In genomic region chrX:97380200-97380599, GRCh38 we compare ENCODE assay signal across 17 cellular contexts.
A peak's percentile ranks its signal among the peaks of the same experiment; 100 is the strongest.
DNase-seq lines count a peak whose midpoint lies in the region; ATAC-seq, FAIRE-seq and TF ChIP-seq lines count a peak whose summit lies in the region.
"Had no signal": no experiment of that assay in that cellular context is flagged by ENCODE, and none has a peak within 500 bp of the region (broad histone marks: within the 10 kb centered on the region; RNA-seq: fewer than 3 reads in every experiment).

No MANE protein-coding gene starts in this region.

- no peak overlapping the region for H2BK120ac ChIP-seq in H1 (replicated peaks; ENCODE audit: low read depth, low read length)

- H4K91ac ChIP-seq in H1 (replicated peaks; ENCODE audit: insufficient read length, low read length): no peak overlapping the region

- H3K4me2 ChIP-seq in H1 (ENCODE audit: insufficient read depth in 1 of 2, low read depth in 2 of 2, low read length in 2 of 2): no peak overlapping the region
- H3K4me2 ChIP-seq: BLaER1 had no signal

- no peaks in the 10 kb centered on the region for H3K27me3 Mint-ChIP-seq in nephron (ENCODE audit: low read depth)
- no peaks in the 10 kb centered on the region for H3K27me3 Mint-ChIP-seq in activated CD8-positive, alpha-beta memory T cell treated with anti-CD3 and anti-CD28 coated beads, Interleukin-2, amount 10 ng/mL, durations not matched to agents 7 days and 5 days
- H3K27me3 Mint-ChIP-seq: CD8-positive, alpha-beta memory T cell had no signal

- no peaks in the 10 kb centered on the region for H3K23me2 ChIP-seq in H1 (ENCODE audit: low read depth, low read length)

- FAIRE-seq in G401.6 (lab: Jason Lieb, UNC) (peak; percentile 19), H1 (lab: Jason Lieb, UNC) (peak; percentile 60)
- FAIRE-seq: GM18507 had no signal

- peaks cover 0 to 18% (median 6%) of the 10 kb centered on the region in 4 experiments; a peak in 4 of 8 replicates for H3K36me3 ChIP-seq in H1 (ENCODE audit: control insufficient read depth in 2 of 4, insufficient read depth in 4 of 4, low read length in 3 of 4)
- H3K36me3 ChIP-seq in esophagus squamous epithelium: peaks cover 0 to 5% (median 0%) of the 10 kb centered on the region in 3 donors
- H3K36me3 ChIP-seq: BLaER1, HAP-1 had no signal

- H3K4me1 Mint-ChIP-seq in nephron: peaks cover 5% of the 10 kb centered on the region
- H3K4me1 Mint-ChIP-seq in activated CD8-positive, alpha-beta memory T cell treated with anti-CD3 and anti-CD28 coated beads, Interleukin-2, amount 10 ng/mL, durations not matched to agents 7 days and 5 days: no peaks in the 10 kb centered on the region
- H3K4me1 Mint-ChIP-seq: CD8-positive, alpha-beta memory T cell had no signal

- H3K23ac ChIP-seq in H1 (ENCODE audit: insufficient read length): no peak overlapping the region

- TF ChIP-seq CTCF in H1 (IDR thresholded peaks at IDR 0.05; ENCODE audit: control extremely low read depth in 1 of 3, insufficient read depth in 1 of 3, low read depth in 1 of 3, low read length in 3 of 3) (no peak), nephron (IDR thresholded peaks at IDR 0.05; ENCODE audit: unreplicated experiment in 3 of 3) (no peak), esophagus squamous epithelium (IDR thresholded peaks at IDR 0.05) (no peak)

- H3K9me3 ChIP-seq in H1 (ENCODE audit: insufficient read depth in 2 of 2, low read depth in 1 of 2, low read length in 1 of 2) (no peaks in the 10 kb centered on the region), esophagus squamous epithelium (no peaks in the 10 kb centered on the region)
- H3K9me3 ChIP-seq: BLaER1, Caco-2, HAP-1 had no signal

- no peaks in the 10 kb centered on the region for H3K36me3 Mint-ChIP-seq in nephron (ENCODE audit: low read depth)
- H3K36me3 Mint-ChIP-seq in activated CD8-positive, alpha-beta memory T cell treated with anti-CD3 and anti-CD28 coated beads, Interleukin-2, amount 10 ng/mL, durations not matched to agents 7 days and 5 days: peaks cover 2% of the 10 kb centered on the region

- H3K14ac ChIP-seq in H1 (ENCODE audit: insufficient read length): no peak overlapping the region

- no peak overlapping the region for H2BK5ac ChIP-seq in H1 (ENCODE audit: low read depth, low read length)

- H3K9me3 Mint-ChIP-seq in nephron: no peaks in the 10 kb centered on the region
- H3K9me3 Mint-ChIP-seq in activated CD8-positive, alpha-beta memory T cell treated with anti-CD3 and anti-CD28 coated beads, Interleukin-2, amount 10 ng/mL, durations not matched to agents 7 days and 5 days (ENCODE audit: low read depth): no peaks in the 10 kb centered on the region
- H3K9me3 Mint-ChIP-seq: CD8-positive, alpha-beta memory T cell had no signal

- H3K27ac ChIP-seq in H1 (ENCODE audit: low read depth, low read length) (no peak overlapping the region), substantia nigra (ENCODE audit: low read depth, low read length, poor library complexity, severe bottlenecking) (no peak overlapping the region), esophagus squamous epithelium (no peak overlapping the region)
- H3K27ac ChIP-seq: 22Rv1, BLaER1 had no signal

- no peak overlapping the region for H3K18ac ChIP-seq in H1 (ENCODE audit: extremely low read depth, low read length)

- no peak overlapping the region for H2BK20ac ChIP-seq in H1 (ENCODE audit: low read length)

- no peak for TF ChIP-seq POLR2A in H1 (IDR thresholded peaks at IDR 0.05; ENCODE audit: control extremely low read depth in 1 of 2, low read depth in 2 of 2, low read length in 2 of 2)
- no peak for TF ChIP-seq POLR2A in esophagus squamous epithelium (IDR thresholded peaks at IDR 0.05)

- no peak overlapping the region for H4K8ac ChIP-seq in H1 (ENCODE audit: extremely low read depth, insufficient read depth, low read length)

- H2AFZ ChIP-seq in H1 (ENCODE audit: low read length): no peak overlapping the region

- POLR2A ChIA-PET in H1 (lab: Charles Lee; ENCODE audit: partially characterized antibody): no interaction called here

- H4K20me1 ChIP-seq in H1 (replicated peaks in 1 of 2; ENCODE audit: control insufficient read depth in 1 of 2, insufficient read depth in 2 of 2, low read length in 2 of 2): no peaks in the 10 kb centered on the region
- H4K20me1 ChIP-seq: BLaER1 had no signal

- no peaks in the 10 kb centered on the region for H3K79me1 ChIP-seq in H1 (ENCODE audit: low read depth, low read length)

- H3K4me3 ChIP-seq in H1 (ENCODE audit: extremely low read depth in 1 of 4, insufficient read depth in 2 of 4, low read depth in 3 of 4, low read length in 4 of 4) (no peak overlapping the region), esophagus squamous epithelium (no peak overlapping the region)
- H3K4me3 ChIP-seq: BLaER1, HAP-1 had no signal

- no peak for TF ChIP-seq RAD21 in H1 (IDR thresholded peaks at IDR 0.05 in 1 of 2, conservative IDR thresholded peaks at IDR 0.05 in 1 of 2; ENCODE audit: low read depth in 2 of 2, low read length in 2 of 2)

- H3K27ac Mint-ChIP-seq in nephron: peak overlapping the region; percentile 31 to 64 (median 41)
- H3K27ac Mint-ChIP-seq in activated CD8-positive, alpha-beta memory T cell treated with anti-CD3 and anti-CD28 coated beads, Interleukin-2, amount 10 ng/mL, durations not matched to agents 7 days and 5 days: no peak overlapping the region
- H3K27ac Mint-ChIP-seq: CD8-positive, alpha-beta memory T cell had no signal

- H3K9ac ChIP-seq in H1 (replicated peaks in 1 of 4; ENCODE audit: extremely low read depth in 1 of 4, low read depth in 3 of 4, low read length in 3 of 4): no peak overlapping the region
- H3K9ac ChIP-seq: BLaER1 had no signal

- ATAC-seq in GM21390 (IDR thresholded peaks at IDR 0.05; ENCODE audit: unreplicated experiment): no peak
- no peak for ATAC-seq in activated CD8-positive, alpha-beta memory T cell treated with anti-CD3 and anti-CD28 coated beads, Interleukin-2, amount 10 ng/mL, durations not matched to agents 7 days and 5 days

- H2AK5ac ChIP-seq in H1 (ENCODE audit: low read depth, low read length): no peak overlapping the region

- H3K4me1 ChIP-seq in H1 (replicated peaks in 1 of 4; ENCODE audit: control insufficient read depth in 3 of 4, insufficient read depth in 4 of 4, low read length in 3 of 4) (no peaks in the 10 kb centered on the region; a peak in 1 of 7 replicates), esophagus squamous epithelium (no peaks in the 10 kb centered on the region)
- H3K4me1 ChIP-seq: BLaER1, Caco-2 had no signal

- no peaks in the 10 kb centered on the region for H3K79me2 ChIP-seq in H1 (ENCODE audit: control insufficient read depth in 1 of 2, insufficient read depth in 2 of 2, low read length in 2 of 2)

- TF ChIP-seq EP300 in H1 (IDR thresholded peaks at IDR 0.05; ENCODE audit: borderline replicate concordance in 1 of 2, low read depth in 2 of 2, low read length in 2 of 2): no peak

- H2BK15ac ChIP-seq in H1 (ENCODE audit: low read length): no peak overlapping the region

- CTCF ChIA-PET in H1 (lab: Charles Lee; ENCODE audit: partially characterized antibody): no interaction called here
- CTCF ChIA-PET in activated CD8-positive, alpha-beta memory T cell treated with anti-CD3 and anti-CD28 coated beads, Interleukin-2, amount 10 ng/mL, durations not matched to agents 7 days and 5 days (lab: Charles Lee): no interaction called here

- intact Hi-C loops in esophagus squamous epithelium (cut with DNase I): no loop called here

- H3K27me3 ChIP-seq in H1 (replicated peaks in 1 of 4; ENCODE audit: control insufficient read depth in 3 of 4, extremely low read depth in 1 of 4, insufficient read depth in 3 of 4, low read length in 3 of 4): no peaks in the 10 kb centered on the region
- no peaks in the 10 kb centered on the region for H3K27me3 ChIP-seq in esophagus squamous epithelium

- no peak overlapping the region for H4K5ac ChIP-seq in H1 (ENCODE audit: insufficient read length, low read depth, low read length)

- H3K56ac ChIP-seq in H1 (replicated peaks; ENCODE audit: insufficient read length, low read depth, low read length): no peak overlapping the region

- H3K4ac ChIP-seq in H1 (replicated peaks; ENCODE audit: insufficient read length, low read depth, low read length): no peak overlapping the region

- peak; percentile 7 for DNase-seq in SK-N-DZ (ENCODE audit: low spot score)
- DNase-seq in H1 (ENCODE audit: low read depth in 1 of 2, low spot score in 2 of 2): no peak
- DNase-seq in substantia nigra (lab: John Stamatoyannopoulos, UW): no peak
- DNase-seq in activated CD8-positive, alpha-beta memory T cell treated with anti-CD3 and anti-CD28 coated beads, Interleukin-2, amount 10 ng/mL, durations not matched to agents 7 days and 5 days: no peak
- no peak for DNase-seq in esophagus squamous epithelium (lab: John Stamatoyannopoulos, UW)
- DNase-seq: AML-193; Caco-2; CD8-positive, alpha-beta memory T cell; DMS53; GOT3 had no signal

- H2BK12ac ChIP-seq in H1 (ENCODE audit: low read depth, low read length): no peak overlapping the region

- H3K4me3 Mint-ChIP-seq in nephron: no peak overlapping the region
- H3K4me3 Mint-ChIP-seq in activated CD8-positive, alpha-beta memory T cell treated with anti-CD3 and anti-CD28 coated beads, Interleukin-2, amount 10 ng/mL, durations not matched to agents 7 days and 5 days: no peak overlapping the region
- H3K4me3 Mint-ChIP-seq: CD8-positive, alpha-beta memory T cell had no signal

TF ChIP-seq in H1, 55 proteins besides CTCF, POLR2A, EP300 and RAD21:
- TF ChIP-seq GABPA (IDR thresholded peaks at IDR 0.05; ENCODE audit: borderline replicate concordance, insufficient read depth, low read length): no peak
- no peak for TF ChIP-seq MAFK (IDR thresholded peaks at IDR 0.05; ENCODE audit: low read depth, low read length)
- no peak for TF ChIP-seq EZH2 (IDR thresholded peaks at IDR 0.05; ENCODE audit: low read depth, low read length, severe bottlenecking)
- no peak for TF ChIP-seq SP2 (IDR thresholded peaks at IDR 0.05; ENCODE audit: low read length)
- TF ChIP-seq CHD2 (IDR thresholded peaks at IDR 0.05; ENCODE audit: low read length): no peak
- TF ChIP-seq YY1 (IDR thresholded peaks at IDR 0.05; ENCODE audit: low read depth, low read length): no peak
- TF ChIP-seq HDAC2 (IDR thresholded peaks at IDR 0.05; ENCODE audit: borderline replicate concordance in 1 of 2, low read depth in 2 of 2, low read length in 2 of 2): no peak
- TF ChIP-seq USF2 (IDR thresholded peaks at IDR 0.05; ENCODE audit: low read length): no peak
- no peak for TF ChIP-seq RBBP5 (IDR thresholded peaks at IDR 0.05; ENCODE audit: borderline replicate concordance, low read depth, low read length)
- no peak for TF ChIP-seq SP4 (IDR thresholded peaks at IDR 0.05; ENCODE audit: low read length)
- TF ChIP-seq SIX5 (IDR thresholded peaks at IDR 0.05; ENCODE audit: low read depth, low read length): no peak
- no peak for TF ChIP-seq JUND (IDR thresholded peaks at IDR 0.05; ENCODE audit: low read length)
